Comparison of ENCODE assay signal across 1 cellular context in genomic region chr1:91885716-91886506, GRCh38.
A peak's percentile ranks its signal among the peaks of the same experiment; 100 is the strongest.
TF ChIP-seq lines count a peak whose summit lies in the region.

TGFBR3 (minus strand) TSS chr1:91886151; CDS start chr1:91861531, 24,620 bp downstream.

TF ChIP-seq in WTC11, 78 proteins besides CTCF, POLR2A, EP300 and RAD21 (continued from another document):
- TF ChIP-seq STAT6 (CRISPR knock-in tag; conservative IDR thresholded peaks at IDR 0.05; ENCODE audit: low read depth) (no peak), ZNF532 (CRISPR knock-in tag; IDR thresholded peaks at IDR 0.05; ENCODE audit: borderline replicate concordance) (no peak), E2F1 (CRISPR knock-in tag; IDR thresholded peaks at IDR 0.05) (0 out of 2 replicates have a peak, but pooled peaks have one; percentile 61), PRDM15 (CRISPR knock-in tag; IDR thresholded peaks at IDR 0.05) (no peak), ZNF219 (CRISPR knock-in tag; IDR thresholded peaks at IDR 0.05; ENCODE audit: borderline replicate concordance) (0 out of 2 replicates have a peak, but pooled peaks have one; percentile 20), CREM (CRISPR knock-in tag; IDR thresholded peaks at IDR 0.05) (no peak), ZNF423 (CRISPR knock-in tag; IDR thresholded peaks at IDR 0.05) (peak; percentile 40; the same call in 1 of the 2 replicates), MYBL2 (CRISPR knock-in tag; IDR thresholded peaks at IDR 0.05) (no peak; the same call in 1 of the 2 replicates), MXD4 (CRISPR knock-in tag; IDR thresholded peaks at IDR 0.05; ENCODE audit: borderline replicate concordance) (no peak), FOXP4 (CRISPR knock-in tag; IDR thresholded peaks at IDR 0.05) (peak; percentile 67; the same call in 1 of the 2 replicates), ERG (CRISPR knock-in tag; IDR thresholded peaks at IDR 0.05) (no peak), ZNF281 (CRISPR knock-in tag; IDR thresholded peaks at IDR 0.05) (peak; percentile 89), ZBTB43 (CRISPR knock-in tag; IDR thresholded peaks at IDR 0.05) (no peak), FOXP1 (CRISPR knock-in tag; IDR thresholded peaks at IDR 0.05; ENCODE audit: borderline replicate concordance) (peak; percentile 37), TP53 (CRISPR knock-in tag; IDR thresholded peaks at IDR 0.05) (0 out of 2 replicates have a peak, but pooled peaks have one; percentile 63)
